In genomic region chr5:45696206-45696836, GRCh38 we compare ENCODE assay signal across 9 cellular contexts. TPM values are rescaled to one million over a fixed set of nuclear protein-coding genes. Genes with fewer than 3 reads are reported as not detected.
DNase-seq lines count a peak whose midpoint lies in the region; ATAC-seq and TF ChIP-seq lines count a peak whose summit lies in the region.
"Had no signal": no experiment of that assay in that cellular context is flagged by ENCODE, and none has a peak within 500 bp of the region (broad histone marks: within the 10 kb centered on the region; RNA-seq: fewer than 3 reads in every experiment).

TSS of gene HCN1 (minus strand) at chr5:45696380.

- DNase-seq in AG20443 (ENCODE audit: low spot score) (peak; percentile 89), HuH-7 (ENCODE audit: low spot score) (peak; percentile 26), esophagus squamous epithelium (lab: John Stamatoyannopoulos, UW) (no peak), mesothelial cell of epicardium (ENCODE audit: low spot score in 2 of 2, unreplicated experiment in 2 of 2) (peak; percentile 71 to 92), activated gamma-delta T cell treated with Interleukin-2 at 50 U/mL for 16 hours (no peak)
- DNase-seq in stimulated activated naive CD8-positive, alpha-beta T cell treated with anti-CD3 and anti-CD28 coated beads, Interleukin-15, Interleukin-2, amounts not matched to agents 100 U/mL and 50 U/mL, for 24 hours = peak; percentile 62

- peak; percentile 94 for ATAC-seq in GM19467 (IDR thresholded peaks at IDR 0.05; ENCODE audit: unreplicated experiment)
- ATAC-seq in stimulated activated naive CD8-positive, alpha-beta T cell treated with anti-CD3 and anti-CD28 coated beads, Interleukin-15, Interleukin-2, amounts not matched to agents 100 U/mL and 50 U/mL, for 24 hours = peak; percentile 88

- WGBS in esophagus squamous epithelium, 2 donors = 55 to 56% methylated on average over 11 of the region's 46 CpGs

- no peaks in the 10 kb centered on the region for H3K9me3 ChIP-seq in esophagus squamous epithelium
- H3K9me3 ChIP-seq: neutrophil had no signal

- H3K27me3 ChIP-seq in esophagus squamous epithelium = peaks cover 3 to 56% (median 8%) of the 10 kb centered on the region in 4 donors

- TF ChIP-seq POLR2A in esophagus squamous epithelium (IDR thresholded peaks at IDR 0.05) = no peak

- intact Hi-C loops in esophagus squamous epithelium (cut with DNase I) = loop anchor here (5.0 kb wide), 1 partner anchor 659 kb away; no protein-coding TSS in a partner anchor

- H3K9me3 Mint-ChIP-seq in mesothelial cell of epicardium = no peaks in the 10 kb centered on the region

- peaks cover 4 to 14% (median 9%) of the 10 kb centered on the region in 3 donors for H3K4me1 ChIP-seq in esophagus squamous epithelium

- peaks cover 71% of the 10 kb centered on the region for H3K27me3 Mint-ChIP-seq in mesothelial cell of epicardium (ENCODE audit: low read depth)

- H3K36me3 Mint-ChIP-seq in mesothelial cell of epicardium = no peaks in the 10 kb centered on the region

- H3K4me1 Mint-ChIP-seq in mesothelial cell of epicardium = peaks cover 6% of the 10 kb centered on the region

- H3K27ac ChIP-seq in esophagus squamous epithelium = no peak within 1 kb of the TSS
- H3K27ac ChIP-seq: neutrophil had no signal

- peak within 1 kb of the TSS; percentile 61 for H3K4me3 Mint-ChIP-seq in mesothelial cell of epicardium

- no peak within 1 kb of the TSS for H3K27ac Mint-ChIP-seq in mesothelial cell of epicardium

- TF ChIP-seq CTCF in WI38 (IDR thresholded peaks at IDR 0.05; ENCODE audit: low read depth, low read length) (peak; percentile 36), esophagus squamous epithelium (IDR thresholded peaks at IDR 0.05) (peak in 5 of 6 experiments; percentile 46 to 73 (median 55)), mesothelial cell of epicardium (IDR thresholded peaks at IDR 0.05; ENCODE audit: unreplicated experiment) (peak; percentile 65)

- no peaks in the 10 kb centered on the region for H3K36me3 ChIP-seq in esophagus squamous epithelium
- H3K36me3 ChIP-seq: neutrophil had no signal

- H3K4me3 ChIP-seq in WI38 (ENCODE audit: low read depth, low read length) (no peak within 1 kb of the TSS), esophagus squamous epithelium (peak within 1 kb of the TSS; percentile 5 to 61 (median 36))

RNA-seq across cellular contexts. Expression of gene HCN1, which starts in this region (rescaled TPM):
- total RNA-seq in esophagus squamous epithelium (under 1 TPM in 1 of 4 donors, not detected in 3; 0.19 TPM), mesothelial cell of epicardium (not detected in 3 replicates)

Comparison
In these comparisons a context has a peak if more than half of its experiments do, and no peak if none do; other contexts are left out.
1. Peak in DNase-seq in mesothelial cell of epicardium; RNA of the gene not detected or under 1 TPM.
2. DNase-seq: peak in AG20443 (single experiment), HuH-7 (single experiment) and stimulated activated naive CD8-positive, alpha-beta T cell treated with anti-CD3 and anti-CD28 coated beads, Interleukin-15, Interleukin-2, amounts not matched to agents 100 U/mL and 50 U/mL, for 24 hours (single experiment); none in esophagus squamous epithelium (single experiment) and activated gamma-delta T cell treated with Interleukin-2 at 50 U/mL for 16 hours (single experiment).
3. Peak in every context shown above with its lines, with median percentiles within 50 percentile points of each other: CTCF ChIP-seq.